ENCODE assay signal across 8 cellular contexts in genomic region chr10:74586088-74586585, GRCh38.
DNase-seq lines count a peak whose midpoint lies in the region; ATAC-seq lines count a peak whose summit lies in the region.

No MANE protein-coding gene starts in this region.

- DNase-seq in NCI-H510A treated with DMSO at 0.1 percent for 48 hours (lab: John Stamatoyannopoulos, UW) (peak; percentile 31), NCI-H510A (lab: John Stamatoyannopoulos, UW) (no peak), NCI-H1105 (lab: John Stamatoyannopoulos, UW) (peak; percentile 3), left kidney (ENCODE audit: low read depth, low spot score) (peak; percentile 58), mesenteric fat pad (ENCODE audit: low spot score) (no peak)
- DNase-seq in activated effector memory CD4-positive, alpha-beta T cell treated with Interleukin-2 at 50 U/mL for 16 hours = peak; percentile 23
- DNase-seq in stimulated activated naive CD4-positive, alpha-beta T cell (lab: John Stamatoyannopoulos, UW) = peak in 5 of 6 experiments; percentile 37 to 77 (median 73)

- ATAC-seq in HG03469 (IDR thresholded peaks at IDR 0.05; ENCODE audit: unreplicated experiment) = no peak

Comparison
In these comparisons a context has a peak if more than half of its experiments do, and no peak if none do; other contexts are left out.
1. DNase-seq: peak in NCI-H510A treated with DMSO at 0.1 percent for 48 hours (single experiment), NCI-H1105 (single experiment), activated effector memory CD4-positive, alpha-beta T cell treated with Interleukin-2 at 50 U/mL for 16 hours (single experiment), left kidney (single experiment) and stimulated activated naive CD4-positive, alpha-beta T cell (5 of 6); none in NCI-H510A (single experiment) and mesenteric fat pad (single experiment).